ENCODE assay signal across 8 cellular contexts in the genomic region with DNA sequence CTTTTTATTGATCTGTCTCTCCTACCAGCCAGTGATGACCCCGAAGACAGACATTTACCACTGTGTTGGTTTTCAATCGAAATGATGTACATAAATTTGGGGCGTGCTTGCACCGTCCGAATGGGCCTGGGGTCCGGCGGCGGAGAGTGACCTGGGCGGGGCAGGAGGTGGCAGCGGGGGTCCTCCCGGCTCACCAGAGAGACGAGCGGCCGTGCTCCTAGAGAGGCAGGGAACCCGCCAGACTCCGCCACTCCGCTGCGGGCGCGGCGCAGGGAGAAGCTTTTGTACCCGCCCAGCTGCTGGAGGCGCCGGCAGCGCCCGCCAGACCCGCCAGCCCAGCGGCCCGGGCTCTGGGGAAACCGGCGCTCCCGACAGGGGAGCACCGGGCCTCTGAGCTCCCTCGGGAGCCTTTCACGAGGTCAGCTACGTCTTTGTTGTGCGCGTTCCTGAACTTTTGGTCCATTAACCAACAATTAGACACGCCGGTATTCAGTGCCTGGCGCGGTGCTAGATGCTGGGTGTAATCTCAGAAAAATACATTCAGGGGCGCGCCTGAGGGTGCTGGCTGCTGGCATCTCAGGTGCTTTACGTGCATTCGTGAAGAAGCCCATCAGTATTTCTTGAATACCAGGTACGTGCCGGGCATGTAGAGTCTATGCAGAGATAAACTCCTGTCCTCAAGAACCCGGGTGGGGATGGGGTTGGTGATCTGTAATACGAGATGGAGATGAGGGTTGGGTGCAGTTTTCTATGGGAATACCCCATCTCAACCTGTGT. TPM values are rescaled to one million over a fixed set of nuclear protein-coding genes. Genes with fewer than 3 reads are reported as not detected.
DNase-seq lines count a peak whose midpoint lies in the region; ATAC-seq and TF ChIP-seq lines count a peak whose summit lies in the region.

A gene with protein sequence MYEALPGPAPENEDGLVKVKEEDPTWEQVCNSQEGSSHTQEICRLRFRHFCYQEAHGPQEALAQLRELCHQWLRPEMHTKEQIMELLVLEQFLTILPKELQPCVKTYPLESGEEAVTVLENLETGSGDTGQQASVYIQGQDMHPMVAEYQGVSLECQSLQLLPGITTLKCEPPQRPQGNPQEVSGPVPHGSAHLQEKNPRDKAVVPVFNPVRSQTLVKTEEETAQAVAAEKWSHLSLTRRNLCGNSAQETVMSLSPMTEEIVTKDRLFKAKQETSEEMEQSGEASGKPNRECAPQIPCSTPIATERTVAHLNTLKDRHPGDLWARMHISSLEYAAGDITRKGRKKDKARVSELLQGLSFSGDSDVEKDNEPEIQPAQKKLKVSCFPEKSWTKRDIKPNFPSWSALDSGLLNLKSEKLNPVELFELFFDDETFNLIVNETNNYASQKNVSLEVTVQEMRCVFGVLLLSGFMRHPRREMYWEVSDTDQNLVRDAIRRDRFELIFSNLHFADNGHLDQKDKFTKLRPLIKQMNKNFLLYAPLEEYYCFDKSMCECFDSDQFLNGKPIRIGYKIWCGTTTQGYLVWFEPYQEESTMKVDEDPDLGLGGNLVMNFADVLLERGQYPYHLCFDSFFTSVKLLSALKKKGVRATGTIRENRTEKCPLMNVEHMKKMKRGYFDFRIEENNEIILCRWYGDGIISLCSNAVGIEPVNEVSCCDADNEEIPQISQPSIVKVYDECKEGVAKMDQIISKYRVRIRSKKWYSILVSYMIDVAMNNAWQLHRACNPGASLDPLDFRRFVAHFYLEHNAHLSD (plus strand): TSS at position 285 of the 777 bp plus-strand sequence. CDS start 2,242 bp downstream, outside the sequence.

- H3K4me3 ChIP-seq in HEK293 (ENCODE audit: low read depth, low read length) (peak within 1 kb of the TSS; percentile 89), vagina (peak within 1 kb of the TSS; percentile 68 to 76)

- no peak for TF ChIP-seq CTCF in GM10248 (IDR thresholded peaks at IDR 0.05; ENCODE audit: control extremely low read depth, extremely low read depth, low read depth, missing control alignments)
- 0 out of 2 replicates have a peak, but pooled peaks have one; percentile 25 for TF ChIP-seq CTCF in HEK293 (tag by site-specific recombination; IDR thresholded peaks at IDR 0.05)
- TF ChIP-seq CTCF in vagina (IDR thresholded peaks at IDR 0.05): no peak

- POLR2A ChIA-PET in GM10248 (lab: Yijun Ruan, JAX): interaction anchor here (0.6 to 1.0 kb wide), 2 partner anchors 54 to 113 kb away, joined by 3 read pairs; no protein-coding TSS in a partner anchor
- POLR2A ChIA-PET in HEK293 (lab: Yijun Ruan, JAX): interaction anchor here (0.6 to 1.7 kb wide), 17 partner anchors 9 to 387 kb away, joined by 3 to 34 read pairs (median 5); partner anchors contain the start of genes ZKSCAN3, ZKSCAN4, ZKSCAN8 and ZSCAN26

- peak; percentile 73 for DNase-seq in GM10248 (ENCODE audit: extremely low spot score)
- DNase-seq in NAMALWA (ENCODE audit: low spot score): peak; percentile 73
- DNase-seq in amniotic stem cell (lab: John Stamatoyannopoulos, UW): peak; percentile 52
- peak; percentile 89 for DNase-seq in left ventricle myocardium superior
- peak; percentile 91 for DNase-seq in posterior vena cava (ENCODE audit: low spot score)
- no peak for DNase-seq in vagina (ENCODE audit: extremely low spot score in 2 of 2)

- H3K4me1 ChIP-seq in HEK293 (ENCODE audit: control insufficient read depth, insufficient read depth, low read length) (no peaks in the 10 kb centered on the region), vagina (no peaks in the 10 kb centered on the region)

- H3K36me3 ChIP-seq in HEK293 (ENCODE audit: control insufficient read depth in 2 of 2, insufficient read depth in 1 of 2, low read length in 2 of 2): peaks cover 10 to 50% of the 10 kb centered on the region in 2 experiments; a peak in 2 of 3 replicates
- H3K36me3 ChIP-seq in vagina: peaks cover 0 to 20% of the 10 kb centered on the region in 2 donors

- H3K27ac ChIP-seq in HEK293 (ENCODE audit: extremely low read depth, low read depth, low read length) (peak within 1 kb of the TSS; percentile 65; the same call in 1 of the 2 replicates), vagina (peak within 1 kb of the TSS; percentile 51)

- H3K9me3 ChIP-seq in HEK293 (ENCODE audit: control insufficient read depth, insufficient read depth, low read depth, low read length): no peaks in the 10 kb centered on the region
- H3K9me3 ChIP-seq in vagina: no peaks in the 10 kb centered on the region

- no peaks in the 10 kb centered on the region for H3K27me3 ChIP-seq in vagina

- peak; percentile 99 for ATAC-seq in SK-N-SH treated with all-trans-retinoic acid at 6 μM for 48 hours
- peak; percentile 98 for ATAC-seq in left ventricle myocardium superior

- TF ChIP-seq POLR2A in vagina (IDR thresholded peaks at IDR 0.05): no peak

- intact Hi-C loops in left ventricle myocardium superior (cut with micrococcal nuclease): no loop called here
- intact Hi-C loops in posterior vena cava (cut with DNase I): no loop called here
- intact Hi-C loops in vagina (cut with DNase I): no loop called here

- CTCF ChIA-PET in GM10248 (lab: Yijun Ruan, JAX): interaction anchor here (0.8 to 1.9 kb wide), 10 partner anchors 14 to 103 kb away, joined by 3 to 5 read pairs (median 3); partner anchors contain the start of gene ZSCAN26
- CTCF ChIA-PET in HEK293 (lab: Yijun Ruan, JAX): interaction anchor here (0.6 to 1.9 kb wide), 5 partner anchors 15 to 653 kb away, joined by 3 to 6 read pairs (median 4); partner anchors contain the start of gene ZSCAN26

TF ChIP-seq in HEK293, 187 proteins besides CTCF, POLR2A, EP300 and RAD21 (continues in another document):
- no peak for TF ChIP-seq ZNF37A (tag by site-specific recombination; IDR thresholded peaks at IDR 0.05)
- TF ChIP-seq SP3 (tag by site-specific recombination; IDR thresholded peaks at IDR 0.05): peak; percentile 58
- TF ChIP-seq ZNF114 (tag by site-specific recombination; IDR thresholded peaks at IDR 0.05): no peak
- TF ChIP-seq TCF7L2 (IDR thresholded peaks at IDR 0.05; ENCODE audit: borderline replicate concordance, low read depth, low read length): no peak
- no peak for TF ChIP-seq ZNF350 (tag by site-specific recombination; IDR thresholded peaks at IDR 0.05)
- no peak for TF ChIP-seq ZNF658 (tag by site-specific recombination; IDR thresholded peaks at IDR 0.05)
- no peak for TF ChIP-seq ZNF19 (tag by site-specific recombination; IDR thresholded peaks at IDR 0.05; ENCODE audit: low read depth)
- TF ChIP-seq ZNF785 (tag by site-specific recombination; IDR thresholded peaks at IDR 0.05): no peak
- TF ChIP-seq, protein P1, sequence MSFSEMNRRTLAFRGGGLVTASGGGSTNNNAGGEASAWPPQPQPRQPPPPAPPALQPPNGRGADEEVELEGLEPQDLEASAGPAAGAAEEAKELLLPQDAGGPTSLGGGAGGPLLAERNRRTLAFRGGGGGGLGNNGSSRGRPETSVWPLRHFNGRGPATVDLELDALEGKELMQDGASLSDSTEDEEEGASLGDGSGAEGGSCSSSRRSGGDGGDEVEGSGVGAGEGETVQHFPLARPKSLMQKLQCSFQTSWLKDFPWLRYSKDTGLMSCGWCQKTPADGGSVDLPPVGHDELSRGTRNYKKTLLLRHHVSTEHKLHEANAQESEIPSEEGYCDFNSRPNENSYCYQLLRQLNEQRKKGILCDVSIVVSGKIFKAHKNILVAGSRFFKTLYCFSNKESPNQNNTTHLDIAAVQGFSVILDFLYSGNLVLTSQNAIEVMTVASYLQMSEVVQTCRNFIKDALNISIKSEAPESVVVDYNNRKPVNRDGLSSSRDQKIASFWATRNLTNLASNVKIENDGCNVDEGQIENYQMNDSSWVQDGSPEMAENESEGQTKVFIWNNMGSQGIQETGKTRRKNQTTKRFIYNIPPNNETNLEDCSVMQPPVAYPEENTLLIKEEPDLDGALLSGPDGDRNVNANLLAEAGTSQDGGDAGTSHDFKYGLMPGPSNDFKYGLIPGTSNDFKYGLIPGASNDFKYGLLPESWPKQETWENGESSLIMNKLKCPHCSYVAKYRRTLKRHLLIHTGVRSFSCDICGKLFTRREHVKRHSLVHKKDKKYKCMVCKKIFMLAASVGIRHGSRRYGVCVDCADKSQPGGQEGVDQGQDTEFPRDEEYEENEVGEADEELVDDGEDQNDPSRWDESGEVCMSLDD (tag by site-specific recombination; IDR thresholded peaks at IDR 0.05): peak; percentile 29; the same call in 1 of the 2 replicates

TF ChIP-seq in SK-N-SH treated with all-trans-retinoic acid at 6 μM for 48 hours, 23 proteins besides CTCF, POLR2A, EP300 and RAD21:
- no peak for TF ChIP-seq PPARA (CRISPR knock-in tag; IDR thresholded peaks at IDR 0.05; ENCODE audit: borderline replicate concordance)
- TF ChIP-seq SNAI2 (CRISPR knock-in tag; IDR thresholded peaks at IDR 0.05): no peak
- TF ChIP-seq ZFP30 (CRISPR knock-in tag; IDR thresholded peaks at IDR 0.05): no peak
- 0 out of 2 replicates have a peak, but pooled peaks have one; percentile 7 for TF ChIP-seq GLIS3 (CRISPR knock-in tag; IDR thresholded peaks at IDR 0.05)
- TF ChIP-seq OSR1 (CRISPR knock-in tag; IDR thresholded peaks at IDR 0.05): no peak

RNA-seq across cellular contexts. Expression of the gene that starts here (rescaled TPM):
- 2.3 TPM for total RNA-seq in left ventricle myocardium superior
- 1 to 10 TPM; 6.0 to 6.4 TPM for total RNA-seq in posterior vena cava
- 5.2 TPM for total RNA-seq in vagina

Comparison
In these comparisons a context has a peak if more than half of its experiments do, and no peak if none do; other contexts are left out.
1. DNase-seq: peak in GM10248 (single experiment), NAMALWA (single experiment), amniotic stem cell (single experiment), left ventricle myocardium superior (single experiment) and posterior vena cava (single experiment); none in vagina (0 of 2).